ENCODE assay signal across 19 cellular contexts in the genomic region with DNA sequence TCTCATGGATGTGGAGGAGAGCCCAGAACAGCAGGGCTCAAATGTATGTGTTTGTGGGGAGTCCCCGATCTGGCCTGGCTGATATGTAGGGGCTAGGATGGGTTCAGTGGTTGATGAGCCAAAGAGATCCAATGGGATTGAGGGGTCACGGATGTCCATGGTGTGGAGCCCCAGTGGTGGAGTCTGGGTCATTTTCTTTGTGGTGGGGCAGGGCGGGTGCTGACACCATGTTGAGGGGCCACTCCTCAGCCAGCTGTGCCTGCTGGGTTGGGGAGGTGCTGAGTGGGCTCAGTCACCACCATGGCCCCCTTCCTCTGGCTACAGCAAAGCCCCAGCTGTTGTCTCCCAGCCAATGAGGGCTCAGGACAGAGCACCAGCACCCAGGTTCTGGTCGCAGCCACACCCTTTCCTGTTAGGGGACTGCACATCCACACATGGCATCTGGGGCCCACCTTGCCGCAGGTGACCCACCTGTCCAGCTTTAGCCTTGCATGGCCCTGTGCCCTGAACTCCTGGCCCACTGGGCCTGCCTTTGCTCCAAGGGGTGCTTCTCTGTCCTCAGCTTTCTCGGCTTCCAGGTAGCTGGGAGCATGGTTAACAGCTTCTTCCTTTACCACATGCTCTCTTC. TPM values are rescaled to one million over a fixed set of nuclear protein-coding genes. Genes with fewer than 3 reads are reported as not detected.
DNase-seq lines count a peak whose midpoint lies in the region; ATAC-seq and TF ChIP-seq lines count a peak whose summit lies in the region.
"Had no signal": no experiment of that assay in that cellular context is flagged by ENCODE, and none has a peak within 500 bp of the region (broad histone marks: within the 10 kb centered on the region; RNA-seq: fewer than 3 reads in every experiment).

No MANE protein-coding gene starts in this region.

- no peak overlapping the region for H3K4me3 ChIP-seq in upper lobe of right lung
- H3K4me3 ChIP-seq: SJSA1, skin epidermis had no signal

- TF ChIP-seq CTCF in mesothelial cell of epicardium (IDR thresholded peaks at IDR 0.05; ENCODE audit: unreplicated experiment) = no peak
- no peak for TF ChIP-seq CTCF in upper lobe of right lung (IDR thresholded peaks at IDR 0.05)

- H3K4me1 ChIP-seq in upper lobe of right lung = no peaks in the 10 kb centered on the region
- H3K4me1 ChIP-seq: foreskin keratinocyte had no signal

- no peak overlapping the region for H3K27ac Mint-ChIP-seq in mesothelial cell of epicardium
- H3K27ac Mint-ChIP-seq: stimulated activated naive CD8-positive, alpha-beta T cell treated with anti-CD3 and anti-CD28 coated beads, Interleukin-15, amount 100 ng/mL, for 72 hours had no signal

- H3K4me1 Mint-ChIP-seq in activated T-cell treated with anti-CD3 and anti-CD28 coated beads, Interleukin-2, amount 50 U/mL, for 4 hours (ENCODE audit: low read depth) = peaks cover 12% of the 10 kb centered on the region
- peaks cover 15% of the 10 kb centered on the region for H3K4me1 Mint-ChIP-seq in mesothelial cell of epicardium

- H3K9me3 ChIP-seq in upper lobe of right lung = no peaks in the 10 kb centered on the region
- H3K9me3 ChIP-seq: SJSA1 had no signal

- H3K27me3 ChIP-seq in upper lobe of right lung = no peaks in the 10 kb centered on the region
- H3K27me3 ChIP-seq: SJSA1 had no signal

- H3K27ac ChIP-seq in upper lobe of right lung = no peak overlapping the region
- H3K27ac ChIP-seq: foreskin keratinocyte, SJSA1, skin epidermis had no signal

- peak; percentile 58 for DNase-seq in activated effector memory CD4-positive, alpha-beta T cell treated with anti-CD3 and anti-CD28 coated beads, Interleukin-2, amount 50 U/mL, for 16 hours
- DNase-seq in activated effector memory CD4-positive, alpha-beta T cell treated with Interleukin-2 at 50 U/mL for 16 hours = no peak
- peak; percentile 1 for DNase-seq in activated T-cell treated with anti-CD3 and anti-CD28 coated beads, Interleukin-2, amount 50 U/mL, for 4 hours
- peak; percentile 10 to 34 for DNase-seq in mesothelial cell of epicardium (ENCODE audit: low spot score in 2 of 2, unreplicated experiment in 2 of 2)
- DNase-seq in upper lobe of right lung = peak; percentile 46
- DNase-seq in H4 (ENCODE audit: low spot score) = no peak
- DNase-seq in cerebellar nuclear complex (lab: John Stamatoyannopoulos, UW) = no peak
- no peak for DNase-seq in central memory CD4-positive, alpha-beta T cell
- DNase-seq: activated CD4-positive, alpha-beta T cell treated with anti-CD3 and anti-CD28 coated beads, Interleukin-2, amount 50 U/mL, for 48 hours; activated naive CD4-positive, alpha-beta T cell; COR-L47; foreskin keratinocyte; mesendoderm; NCI-H1092; NCI-H2227 treated with DMSO at 0.1 percent for 48 hours; NK-92 treated with Interleukin-12 subunit alpha and Interleukin-12 subunit beta, amount 100 ng/mL, for 24 hours had no signal

- H3K27me3 Mint-ChIP-seq in activated T-cell treated with anti-CD3 and anti-CD28 coated beads, Interleukin-2, amount 50 U/mL, for 4 hours (ENCODE audit: low read depth) = peaks cover 3% of the 10 kb centered on the region
- H3K27me3 Mint-ChIP-seq in mesothelial cell of epicardium (ENCODE audit: low read depth) = peaks cover 49% of the 10 kb centered on the region

- intact Hi-C loops in upper lobe of right lung (cut with DNase I) = no loop called here

- no peak for ATAC-seq in activated T-cell treated with anti-CD3 and anti-CD28 coated beads, Interleukin-2, amount 50 U/mL, for 4 hours
- no peak for ATAC-seq in upper lobe of right lung
- ATAC-seq: foreskin keratinocyte; stimulated activated naive CD8-positive, alpha-beta T cell treated with anti-CD3 and anti-CD28 coated beads, Interleukin-15, amount 100 ng/mL, for 72 hours had no signal

- no peaks in the 10 kb centered on the region for H3K36me3 Mint-ChIP-seq in activated T-cell treated with anti-CD3 and anti-CD28 coated beads, Interleukin-2, amount 50 U/mL, for 4 hours (ENCODE audit: insufficient read depth)
- no peaks in the 10 kb centered on the region for H3K36me3 Mint-ChIP-seq in mesothelial cell of epicardium

- no peaks in the 10 kb centered on the region for H3K9me3 Mint-ChIP-seq in activated T-cell treated with anti-CD3 and anti-CD28 coated beads, Interleukin-2, amount 50 U/mL, for 4 hours
- no peaks in the 10 kb centered on the region for H3K9me3 Mint-ChIP-seq in mesothelial cell of epicardium
- H3K9me3 Mint-ChIP-seq: stimulated activated naive CD8-positive, alpha-beta T cell treated with anti-CD3 and anti-CD28 coated beads, Interleukin-15, amount 100 ng/mL, for 72 hours had no signal

- no peak overlapping the region for H3K4me3 Mint-ChIP-seq in activated T-cell treated with anti-CD3 and anti-CD28 coated beads, Interleukin-2, amount 50 U/mL, for 4 hours
- H3K4me3 Mint-ChIP-seq in mesothelial cell of epicardium = no peak overlapping the region
- H3K4me3 Mint-ChIP-seq: stimulated activated naive CD8-positive, alpha-beta T cell treated with anti-CD3 and anti-CD28 coated beads, Interleukin-15, amount 100 ng/mL, for 72 hours had no signal

- H3K36me3 ChIP-seq in upper lobe of right lung = no peaks in the 10 kb centered on the region
- H3K36me3 ChIP-seq: SJSA1 had no signal

RNA-seq across cellular contexts. Expression of a gene that starts 3.2 kb away (rescaled TPM):
- 1 to 10 TPM in 1 of 3 donors, under 1 TPM in 2; 0.61 to 1.3 (median 0.99) TPM for total RNA-seq in activated T-cell treated with anti-CD3 and anti-CD28 coated beads, Interleukin-2, amount 50 U/mL, for 4 hours
- total RNA-seq in mesothelial cell of epicardium (5.8 to 6.5 TPM (median 6.0 TPM) in 3 replicates), upper lobe of right lung (3.0 TPM)
- 2.3 and 3.4 TPM in 2 replicates for total RNA-seq in H4 (2014; rRNA removed; shearing (Covaris generic))

Comparison
In these comparisons a context has a peak if more than half of its experiments do, and no peak if none do; other contexts are left out.
1. DNase-seq: peak in activated effector memory CD4-positive, alpha-beta T cell treated with anti-CD3 and anti-CD28 coated beads, Interleukin-2, amount 50 U/mL, for 16 hours (single experiment), activated T-cell treated with anti-CD3 and anti-CD28 coated beads, Interleukin-2, amount 50 U/mL, for 4 hours (single experiment), mesothelial cell of epicardium (2 of 2) and upper lobe of right lung (single experiment); none in activated effector memory CD4-positive, alpha-beta T cell treated with Interleukin-2 at 50 U/mL for 16 hours (single experiment), H4 (single experiment), cerebellar nuclear complex (0 of 2) and central memory CD4-positive, alpha-beta T cell (single experiment).